28 cellular contexts compared by ENCODE assay signal in genomic region chr1:218643926-218644325, GRCh38.
"Had no signal": no experiment of that assay in that cellular context is flagged by ENCODE, and none has a peak within 500 bp of the region (broad histone marks: within the 10 kb centered on the region; RNA-seq: fewer than 3 reads in every experiment).

No MANE protein-coding gene starts in this region.

- H3K27ac ChIP-seq: body of pancreas, gastroesophageal sphincter, hepatocyte, lower lobe of right lung, ovary, sigmoid colon, upper lobe of left lung, vagina had no signal

- H3K4me3 ChIP-seq: body of pancreas, gastroesophageal sphincter, hepatocyte, lower lobe of right lung, mucosa of descending colon, ovary, sigmoid colon, upper lobe of left lung, vagina had no signal

- H3K27me3 ChIP-seq: body of pancreas, gastroesophageal sphincter, hepatocyte, ovary, sigmoid colon, upper lobe of left lung, vagina had no signal

- H3K4me2 ChIP-seq: hepatocyte had no signal

- H3K9me3 ChIP-seq: body of pancreas, gastroesophageal sphincter, lower lobe of right lung, mucosa of descending colon, ovary, sigmoid colon, upper lobe of left lung, vagina had no signal

- H3K79me2 ChIP-seq: hepatocyte had no signal

- DNase-seq: activated CD4-positive, alpha-beta T cell treated with anti-CD3 and anti-CD28 coated beads, Interleukin-2, amount 50 U/mL, for 1 hour; activated CD8-positive, alpha-beta T cell treated with anti-CD3 and anti-CD28 coated beads for 36 hours; activated naive CD4-positive, alpha-beta T cell; activated T-cell treated with anti-CD3 and anti-CD28 coated beads, Interleukin-2, amount 50 U/mL, for 72 hours; anterior cingulate cortex; body of pancreas; caudate nucleus; cortex of kidney; lower lobe of right lung; mucosa of descending colon; ovary; sigmoid colon; small intestine; stimulated activated CD4-positive, alpha-beta T cell treated with anti-CD3 and anti-CD28 coated beads, Interleukin-1b, Interleukin-23, amount 100 ng/mL, for 48 hours; stimulated activated CD4-positive, alpha-beta T cell treated with anti-CD3 and anti-CD28 coated beads, Interleukin-4, amount 100 ng/mL, for 4 hours; stimulated activated CD8-positive, alpha-beta memory T cell treated with anti-CD3 and anti-CD28 coated beads, Interleukin-4, amount 100 ng/mL, for 48 hours; stimulated activated naive CD8-positive, alpha-beta T cell treated with anti-CD3 and anti-CD28 coated beads, Interleukin-15, amount 100 ng/mL, for 72 hours; substantia nigra; T-helper 17 cell; T1000; upper lobe of left lung had no signal

- H3K4me1 ChIP-seq: gastroesophageal sphincter, lower lobe of right lung, sigmoid colon, upper lobe of left lung had no signal

- ATAC-seq: activated CD8-positive, alpha-beta T cell treated with anti-CD3 and anti-CD28 coated beads for 36 hours; activated naive CD4-positive, alpha-beta T cell treated with anti-CD3 and anti-CD28 coated beads, Interleukin-2, amount 50 U/mL, for 72 hours; activated T-cell treated with anti-CD3 and anti-CD28 coated beads, Interleukin-2, amount 50 U/mL, for 72 hours; body of pancreas; gastroesophageal sphincter; left lobe of liver; lower lobe of right lung; mucosa of descending colon; stimulated activated memory B cell treated with anti-CD40 and anti-IgM and Interleukin-4, amounts not matched to agents 10 μg/mL and 1 μg/mL and 100 μg/mL, for 72 hours; stimulated activated naive CD8-positive, alpha-beta T cell treated with anti-CD3 and anti-CD28 coated beads, Interleukin-15, amount 100 ng/mL, for 72 hours; T-helper 17 cell had no signal

- H3K36me3 ChIP-seq: gastroesophageal sphincter, lower lobe of right lung, ovary, sigmoid colon, upper lobe of left lung, vagina had no signal

- FAIRE-seq: endothelial cell of umbilical vein had no signal

- H2AFZ ChIP-seq: hepatocyte had no signal
